ENCODE assay signal across 8 cellular contexts in genomic region chr9:26459959-26460358, GRCh38.
"Had no signal": no experiment of that assay in that cellular context is flagged by ENCODE, and none has a peak within 500 bp of the region (broad histone marks: within the 10 kb centered on the region; RNA-seq: fewer than 3 reads in every experiment).

No MANE protein-coding gene starts in this region.

- DNase-seq: GM23248, GOT3, H7, HFFc6, KBM-7 had no signal

- H3K36me3 Mint-ChIP-seq: IgD-negative memory B cell had no signal

- H3K27ac Mint-ChIP-seq: HFFc6, IgD-negative memory B cell had no signal

- H3K36me3 ChIP-seq: HAP-1 had no signal

- H3K27ac ChIP-seq: GM23248, HL-60 had no signal

- H3K9ac ChIP-seq: GM23248 had no signal

- H3K4me3 ChIP-seq: GM23248, HAP-1 had no signal

- H3K4me1 Mint-ChIP-seq: IgD-negative memory B cell had no signal

- H3K9me3 ChIP-seq: HAP-1 had no signal

- H2AFZ ChIP-seq: GM23248 had no signal

- H3K27me3 Mint-ChIP-seq: IgD-negative memory B cell had no signal

- H3K4me3 Mint-ChIP-seq: HFFc6 had no signal
